ENCODE assay signal across 16 cellular contexts in the genomic region with DNA sequence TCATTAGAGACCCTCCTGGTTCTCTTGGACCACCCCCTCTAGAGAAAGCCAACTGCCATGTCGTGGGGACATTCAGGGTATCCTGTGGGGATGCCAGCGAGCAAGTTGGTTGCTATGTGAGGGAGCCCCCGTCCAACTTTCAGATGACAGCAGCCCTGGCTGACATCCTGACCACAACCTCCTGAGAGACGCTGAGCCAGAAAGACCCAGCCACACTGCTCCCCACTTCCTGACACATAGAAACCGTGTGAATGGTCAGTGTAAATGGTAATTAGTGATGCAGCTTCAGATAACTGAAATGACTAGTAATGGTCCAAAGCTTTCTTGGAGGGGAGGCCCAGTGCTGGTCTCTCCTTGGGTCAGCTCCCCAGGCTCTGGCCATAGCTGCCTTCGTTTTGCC. TPM values are rescaled to one million over a fixed set of nuclear protein-coding genes. Genes with fewer than 3 reads are reported as not detected.
DNase-seq lines count a peak whose midpoint lies in the region; ATAC-seq and TF ChIP-seq lines count a peak whose summit lies in the region.
"Had no signal": no experiment of that assay in that cellular context is flagged by ENCODE, and none has a peak within 500 bp of the region (broad histone marks: within the 10 kb centered on the region; RNA-seq: fewer than 3 reads in every experiment).

No MANE protein-coding gene starts in this region.

- H3K9me3 Mint-ChIP-seq in CD8-positive, alpha-beta T cell: no peaks in the 10 kb centered on the region

- H3K4me1 ChIP-seq in BLaER1 treated with 17β-estradiol and CSF1 and Interleukin-3, amounts not matched to agents 10 nM and 100 nM: peaks cover 40 to 71% (median 45%) of the 10 kb centered on the region in 10 experiments
- H3K4me1 ChIP-seq in SJCRH30: peaks cover 29% of the 10 kb centered on the region
- H3K4me1 ChIP-seq in CD8-positive, alpha-beta T cell (ENCODE audit: insufficient read depth, low read length): no peaks in the 10 kb centered on the region
- H3K4me1 ChIP-seq: esophagus squamous epithelium had no signal

- POLR2A ChIA-PET in CD8-positive, alpha-beta T cell (lab: Charles Lee): interaction anchor here (0.5 kb wide), 1 partner anchor 157 kb away, joined by 3 read pairs; no protein-coding TSS in a partner anchor

- ATAC-seq in GM19025 (IDR thresholded peaks at IDR 0.05; ENCODE audit: low read depth, unreplicated experiment) (peak; percentile 47), HG03064 (IDR thresholded peaks at IDR 0.05; ENCODE audit: low read depth, unreplicated experiment) (peak; percentile 61), GM21717 (IDR thresholded peaks at IDR 0.05; ENCODE audit: unreplicated experiment) (no peak)
- ATAC-seq in CD8-positive, alpha-beta T cell: no peak
- ATAC-seq: activated CD4-positive, alpha-beta T cell treated with anti-CD3 and anti-CD28 coated beads for 36 hours had no signal

- intact Hi-C loops in CD8-positive, alpha-beta T cell (cut with DNase I, micrococcal nuclease): no loop called here

- peak overlapping the region in 4 of 11 experiments; percentile 10 to 51 (median 22); a peak in 2 of 22 replicates for H3K9ac ChIP-seq in BLaER1 treated with 17β-estradiol and CSF1 and Interleukin-3, amounts not matched to agents 10 nM and 100 nM

- peak overlapping the region; percentile 70 to 91 (median 77) for H3K4me2 ChIP-seq in BLaER1 treated with 17β-estradiol and CSF1 and Interleukin-3, amounts not matched to agents 10 nM and 100 nM

- H3K4me3 ChIP-seq in BLaER1 treated with 17β-estradiol and CSF1 and Interleukin-3, amounts not matched to agents 10 nM and 100 nM: 0 out of 20 replicates have a peak overlapping the region, but pooled peaks of 2 of the 10 experiments have one; percentile 3 to 16
- H3K4me3 ChIP-seq in SJCRH30: no peak overlapping the region
- H3K4me3 ChIP-seq in CD8-positive, alpha-beta T cell (ENCODE audit: low read depth, low read length): no peak overlapping the region
- H3K4me3 ChIP-seq: esophagus squamous epithelium, MG63, SK-N-MC had no signal

- H4K20me1 ChIP-seq in BLaER1 treated with 17β-estradiol and CSF1 and Interleukin-3, amounts not matched to agents 10 nM and 100 nM: peaks cover 0 to 14% (median 0%) of the 10 kb centered on the region in 11 experiments; a peak in 4 of 22 replicates

- peaks cover 5% of the 10 kb centered on the region for H3K27me3 Mint-ChIP-seq in CD8-positive, alpha-beta T cell (ENCODE audit: low read depth)
- H3K27me3 Mint-ChIP-seq: progenitor cell of endocrine pancreas had no signal

- no peak for TF ChIP-seq CTCF in CD8-positive, alpha-beta T cell (IDR thresholded peaks at IDR 0.05)

- DNase-seq in SJCRH30 (no peak), NCI-H345 treated with DMSO at 0.1 percent for 48 hours (lab: John Stamatoyannopoulos, UW; ENCODE audit: unreplicated experiment) (no peak)
- no peak for DNase-seq in CD8-positive, alpha-beta T cell
- DNase-seq in activated CD4-positive, alpha-beta T cell treated with anti-CD3 and anti-CD28 coated beads, Interleukin-2, amount 50 U/mL, for 1 hour: no peak
- DNase-seq: activated CD4-positive, alpha-beta T cell treated with anti-CD3 and anti-CD28 coated beads for 36 hours; central memory CD4-positive, alpha-beta T cell; esophagus squamous epithelium; MG63; NCI-H82; stimulated activated CD4-positive, alpha-beta T cell treated with anti-CD3 and anti-CD28 coated beads, Interleukin-4, amount 100 ng/mL, for 1 hour had no signal

- H3K4me3 Mint-ChIP-seq in CD8-positive, alpha-beta T cell: no peak overlapping the region
- H3K4me3 Mint-ChIP-seq: activated CD4-positive, alpha-beta T cell treated with anti-CD3 and anti-CD28 coated beads for 36 hours had no signal

- H3K27ac Mint-ChIP-seq in CD8-positive, alpha-beta T cell: no peak overlapping the region
- H3K27ac Mint-ChIP-seq: activated CD4-positive, alpha-beta T cell treated with anti-CD3 and anti-CD28 coated beads for 36 hours; progenitor cell of endocrine pancreas had no signal

- H3K36me3 Mint-ChIP-seq in CD8-positive, alpha-beta T cell: no peaks in the 10 kb centered on the region

- H3K27ac ChIP-seq in BLaER1 treated with 17β-estradiol and CSF1 and Interleukin-3, amounts not matched to agents 10 nM and 100 nM: peak overlapping the region; percentile 19 to 74 (median 68); a peak in 20 of 22 replicates
- peak overlapping the region; percentile 90 for H3K27ac ChIP-seq in SJCRH30
- H3K27ac ChIP-seq in CD8-positive, alpha-beta T cell (ENCODE audit: low read depth, low read length): no peak overlapping the region
- H3K27ac ChIP-seq: esophagus squamous epithelium, SK-N-MC had no signal

- H3K9me3 ChIP-seq in BLaER1 treated with 17β-estradiol and CSF1 and Interleukin-3, amounts not matched to agents 10 nM and 100 nM (replicated peaks in 1 of 11): 0 out of 22 replicates have a peak, but pooled peaks cover 0 to 3% (median 0%) of the 10 kb centered on the region in 11 experiments
- no peaks in the 10 kb centered on the region for H3K9me3 ChIP-seq in SJCRH30 (replicated peaks)
- no peaks in the 10 kb centered on the region for H3K9me3 ChIP-seq in CD8-positive, alpha-beta T cell (ENCODE audit: low read length)
- H3K9me3 ChIP-seq: esophagus squamous epithelium, MG63 had no signal

- CTCF ChIA-PET in CD8-positive, alpha-beta T cell (lab: Charles Lee): interaction anchor here (1.6 kb wide), 1 partner anchor 21 kb away, joined by 3 read pairs; no protein-coding TSS in a partner anchor

- no peaks in the 10 kb centered on the region for H3K4me1 Mint-ChIP-seq in CD8-positive, alpha-beta T cell (ENCODE audit: low read depth)
- H3K4me1 Mint-ChIP-seq: activated CD4-positive, alpha-beta T cell treated with anti-CD3 and anti-CD28 coated beads for 36 hours had no signal

- H3K36me3 ChIP-seq in BLaER1 treated with 17β-estradiol and CSF1 and Interleukin-3, amounts not matched to agents 10 nM and 100 nM: no peaks in the 10 kb centered on the region
- peaks cover 6% of the 10 kb centered on the region for H3K36me3 ChIP-seq in SJCRH30
- H3K36me3 ChIP-seq in CD8-positive, alpha-beta T cell (ENCODE audit: insufficient read depth, low read length): no peaks in the 10 kb centered on the region
- H3K36me3 ChIP-seq: esophagus squamous epithelium, MG63 had no signal

- H3K27me3 ChIP-seq in BLaER1 treated with 17β-estradiol and CSF1 and Interleukin-3, amounts not matched to agents 10 nM and 100 nM: peaks cover 0 to 48% (median 21%) of the 10 kb centered on the region in 11 experiments; a peak in 11 of 22 replicates
- H3K27me3 ChIP-seq in SJCRH30: no peaks in the 10 kb centered on the region
- H3K27me3 ChIP-seq in CD8-positive, alpha-beta T cell (ENCODE audit: insufficient read depth, low read length): no peaks in the 10 kb centered on the region
- H3K27me3 ChIP-seq: esophagus squamous epithelium, MG63 had no signal

RNA-seq across cellular contexts. Expression of gene CLCN4, which starts 10.8 kb away (rescaled TPM):
- 16.5 and 17.2 TPM in 2 replicates for total RNA-seq in SJCRH30 (2014; rRNA removed; shearing (Covaris generic))
- under 1 TPM in 1 of 2 experiments, not detected in 1; 0.08 TPM for total RNA-seq in CD8-positive, alpha-beta T cell
- total RNA-seq: activated CD4-positive, alpha-beta T cell treated with anti-CD3 and anti-CD28 coated beads for 36 hours had no signal

Comparison
In these comparisons a context has a peak if more than half of its experiments do, and no peak if none do; other contexts are left out.
1. ATAC-seq: peak in GM19025 (single experiment) and HG03064 (single experiment); none in GM21717 (single experiment) and CD8-positive, alpha-beta T cell (single experiment).
2. RNA of gene CLCN4, which starts 10.8 kb away (total RNA-seq): 16.5 to 17.2 TPM in SJCRH30; 0.08 TPM in CD8-positive, alpha-beta T cell; every median in the first group is over 10 times any median in the second.